In genomic region chr11:58576792-58577440, GRCh38 we compare ENCODE assay signal across 8 cellular contexts. TPM values are rescaled to one million over a fixed set of nuclear protein-coding genes. Genes with fewer than 3 reads are reported as not detected.
DNase-seq lines count a peak whose midpoint lies in the region; ATAC-seq, FAIRE-seq and TF ChIP-seq lines count a peak whose summit lies in the region.

No MANE protein-coding gene starts in this region.

- H3K27ac Mint-ChIP-seq in Calu3 (ENCODE audit: unreplicated experiment) (peak overlapping the region; percentile 96), activated B cell treated with CpG ODN at 0.5 μM for 24 hours (peak overlapping the region; percentile 100)

- H3K4me3 Mint-ChIP-seq in Calu3 (ENCODE audit: low read depth, unreplicated experiment) (peak overlapping the region; percentile 97), activated B cell treated with CpG ODN at 0.5 μM for 24 hours (peak overlapping the region; percentile 96)

- POLR2A ChIA-PET in activated B cell treated with CpG ODN at 0.5 μM for 24 hours (lab: Charles Lee) = interaction anchor here (0.8 to 6.2 kb wide), 34 partner anchors 9 to 1152 kb away, joined by 3 to 63 read pairs (median 7); partner anchors contain the start of genes FAM111A, FAM111B, MPEG1 and OSBP

- ATAC-seq in activated B cell treated with CpG ODN at 0.5 μM for 24 hours (ENCODE audit: low read depth) = no peak
- ATAC-seq in GM18909 (IDR thresholded peaks at IDR 0.05; ENCODE audit: poor library complexity, unreplicated experiment) = no peak

- DNase-seq in Calu3 (no peak), HT-29 (ENCODE audit: low spot score) (peak; percentile 55), activated B cell treated with CpG ODN at 0.5 μM for 24 hours (no peak), foreskin melanocyte (peak; percentile 52), renal cortical epithelial cell (ENCODE audit: low read depth) (peak; percentile 55), mesenteric fat pad (ENCODE audit: low spot score) (no peak), H54 (ENCODE audit: insufficient read length, low spot score) (no peak)

- no peak for TF ChIP-seq POLR2A in H54 (IDR thresholded peaks at IDR 0.05; ENCODE audit: low read depth, low read length)

- H3K9me3 Mint-ChIP-seq in Calu3 (ENCODE audit: low read depth, unreplicated experiment) (peaks cover 2% of the 10 kb centered on the region), activated B cell treated with CpG ODN at 0.5 μM for 24 hours (no peaks in the 10 kb centered on the region)

- no TSS peak for BruUV-seq in Calu3 (replicated peaks; lab: Mats Ljungman, UMichigan)

- H3K36me3 Mint-ChIP-seq in Calu3 (ENCODE audit: insufficient read depth, unreplicated experiment) = peaks cover 47% of the 10 kb centered on the region
- H3K36me3 Mint-ChIP-seq in activated B cell treated with CpG ODN at 0.5 μM for 24 hours (ENCODE audit: low read depth) = peaks cover 54% of the 10 kb centered on the region

- H3K27me3 Mint-ChIP-seq in Calu3 (ENCODE audit: unreplicated experiment) (no peaks in the 10 kb centered on the region), activated B cell treated with CpG ODN at 0.5 μM for 24 hours (no peaks in the 10 kb centered on the region)

- no peak for TF ChIP-seq CTCF in Calu3 (IDR thresholded peaks at IDR 0.05; ENCODE audit: unreplicated experiment)
- no peak for TF ChIP-seq CTCF in activated B cell treated with CpG ODN at 0.5 μM for 24 hours (IDR thresholded peaks at IDR 0.05)

- H3K4me1 Mint-ChIP-seq in Calu3 (ENCODE audit: low read depth, unreplicated experiment) (peaks cover 24% of the 10 kb centered on the region), activated B cell treated with CpG ODN at 0.5 μM for 24 hours (peaks cover 76% of the 10 kb centered on the region)

- intact Hi-C loops in Calu3 (cut with micrococcal nuclease; ENCODE audit: unreplicated experiment) (loop anchor here (1.0 to 10.0 kb wide), 5 partner anchors 53 to 348 kb away; no protein-coding TSS in a partner anchor), activated B cell treated with CpG ODN at 0.5 μM for 24 hours (cut with micrococcal nuclease) (loop anchor here (1.0 to 5.0 kb wide), 8 partner anchors 52 to 1230 kb away; partner anchors contain the start of gene UBE2L6)

- CTCF ChIA-PET in Calu3 (lab: Charles Lee) (interaction anchor here (0.6 to 1.6 kb wide), 4 partner anchors 53 to 797 kb away, joined by 3 to 7 read pairs (median 5); no protein-coding TSS in a partner anchor), activated B cell treated with CpG ODN at 0.5 μM for 24 hours (lab: Charles Lee) (interaction anchor here (0.7 to 4.0 kb wide), 9 partner anchors 9 to 581 kb away, joined by 3 to 30 read pairs (median 4); no protein-coding TSS in a partner anchor)

- no peak for FAIRE-seq in H54 (lab: Jason Lieb, UNC)

RNA-seq across cellular contexts. Expression of gene LPXN, which starts 1.3 kb away (rescaled TPM):
- 4.0 and 6.0 TPM in 2 replicates for total RNA-seq in Calu3 (2022)
- 1.1 and 1.7 TPM in 2 replicates for total RNA-seq in HT-29 (2014; rRNA removed; shearing (Covaris generic))
- total RNA-seq in activated B cell treated with CpG ODN at 0.5 μM for 24 hours = 279 and 284 TPM in 2 replicates
- 4.1 and 14.1 TPM in 2 replicates for total RNA-seq in renal cortical epithelial cell
- 17.0 TPM for total RNA-seq in mesenteric fat pad

RNA-seq across cellular contexts. Expression of gene ZFP91, which starts 1.9 kb away (rescaled TPM):
- total RNA-seq in Calu3 (2022) (61.5 and 61.7 TPM in 2 replicates), activated B cell treated with CpG ODN at 0.5 μM for 24 hours (50.8 and 52.9 TPM in 2 replicates), renal cortical epithelial cell (42.1 and 56.1 TPM in 2 replicates), mesenteric fat pad (58.7 TPM)
- 42.8 TPM in 2 replicates for total RNA-seq in HT-29 (2014; rRNA removed; shearing (Covaris generic))

RNA-seq across cellular contexts. Expression of gene CNTF, which starts 45.5 kb away (rescaled TPM):
- total RNA-seq in Calu3 (2022) (4.3 and 5.2 TPM in 2 replicates), activated B cell treated with CpG ODN at 0.5 μM for 24 hours (3.2 and 3.9 TPM in 2 replicates), renal cortical epithelial cell (0.35 and 1.6 TPM in 2 replicates), mesenteric fat pad (2.2 TPM)
- 1.3 and 1.6 TPM in 2 replicates for total RNA-seq in HT-29 (2014; rRNA removed; shearing (Covaris generic))

Comparison
In these comparisons a context has a peak if more than half of its experiments do, and no peak if none do; other contexts are left out.
1. DNase-seq: peak in HT-29 (single experiment), foreskin melanocyte (single experiment) and renal cortical epithelial cell (single experiment); none in Calu3 (single experiment), activated B cell treated with CpG ODN at 0.5 μM for 24 hours (single experiment), mesenteric fat pad (single experiment) and H54 (single experiment).
2. RNA of gene LPXN, which starts 1.3 kb away (total RNA-seq): 279 to 284 TPM in activated B cell treated with CpG ODN at 0.5 μM for 24 hours; 17.0 TPM in mesenteric fat pad (single experiment), 4.1 to 14.1 TPM in renal cortical epithelial cell, 4.0 to 6.0 TPM in Calu3 and 1.1 to 1.7 TPM in HT-29; every median in the first group is over 10 times any median in the second.